ENCODE assay signal across 18 cellular contexts in genomic region chr2:129011466-129012061, GRCh38.
A peak's percentile ranks its signal among the peaks of the same experiment; 100 is the strongest.
DNase-seq lines count a peak whose midpoint lies in the region; ATAC-seq and TF ChIP-seq lines count a peak whose summit lies in the region.
"Had no signal": no experiment of that assay in that cellular context is flagged by ENCODE, and none has a peak within 500 bp of the region (broad histone marks: within the 10 kb centered on the region; RNA-seq: fewer than 3 reads in every experiment).

No MANE protein-coding gene starts in this region.

- peak; percentile 46 for ATAC-seq in stimulated activated effector memory CD8-positive, alpha-beta T cell treated with anti-CD3 and anti-CD28 coated beads, Interleukin-12 subunit alpha, Interleukin-12 subunit beta, amount 100 ng/mL, for 72 hours
- no peak for ATAC-seq in HG02973 (IDR thresholded peaks at IDR 0.05; ENCODE audit: unreplicated experiment)
- ATAC-seq: T-cell had no signal

- no peak overlapping the region for H2BK120ac ChIP-seq in H9 (ENCODE audit: low read depth, low read length, poor library complexity, severe bottlenecking)

- intact Hi-C loops in PC-9 (cut with micrococcal nuclease; ENCODE audit: unreplicated experiment), result no loop called here

- no peaks in the 10 kb centered on the region for H4K20me1 ChIP-seq in BLaER1 treated with 17β-estradiol and CSF1 and Interleukin-3, amounts not matched to agents 10 nM and 100 nM
- H4K20me1 ChIP-seq in H9 (ENCODE audit: control insufficient read depth, insufficient read depth, insufficient read length), result no peaks in the 10 kb centered on the region
- H4K20me1 ChIP-seq in PC-9 (ENCODE audit: insufficient read depth), result no peaks in the 10 kb centered on the region

- no peaks in the 10 kb centered on the region for H3F3A ChIP-seq in PC-9 (ENCODE audit: insufficient read depth, low read depth)

- H3K79me2 ChIP-seq in H9 (ENCODE audit: insufficient read depth, low read length), result no peaks in the 10 kb centered on the region
- no peaks in the 10 kb centered on the region for H3K79me2 ChIP-seq in PC-9 (ENCODE audit: low read depth)

- H3K4me1 Mint-ChIP-seq in H9, result peaks cover 0 to 3% of the 10 kb centered on the region in 2 experiments; a peak in 1 of 4 replicates
- no peaks in the 10 kb centered on the region for H3K4me1 Mint-ChIP-seq in stimulated activated effector memory CD8-positive, alpha-beta T cell treated with anti-CD3 and anti-CD28 coated beads, Interleukin-12 subunit alpha, Interleukin-12 subunit beta, amount 100 ng/mL, for 72 hours
- H3K4me1 Mint-ChIP-seq: T-cell had no signal

- no peaks in the 10 kb centered on the region for H3K9me3 Mint-ChIP-seq in H9
- H3K9me3 Mint-ChIP-seq in stimulated activated effector memory CD8-positive, alpha-beta T cell treated with anti-CD3 and anti-CD28 coated beads, Interleukin-12 subunit alpha, Interleukin-12 subunit beta, amount 100 ng/mL, for 72 hours, result peaks cover 3% of the 10 kb centered on the region
- H3K9me3 Mint-ChIP-seq: T-cell had no signal

- H3K4ac ChIP-seq in H9 (ENCODE audit: low read depth, low read length), result no peak overlapping the region

- TF ChIP-seq CTCF in H9 (conservative IDR thresholded peaks at IDR 0.05) (0 out of 3 replicates have a peak, but pooled peaks have one; percentile 15), PC-9 (conservative IDR thresholded peaks at IDR 0.05) (no peak)

- no peak overlapping the region for H3T11ph ChIP-seq in H9 (ENCODE audit: low read length)

- peaks cover 0 to 5% (median 0%) of the 10 kb centered on the region in 11 experiments; a peak in 1 of 22 replicates for H3K9me3 ChIP-seq in BLaER1 treated with 17β-estradiol and CSF1 and Interleukin-3, amounts not matched to agents 10 nM and 100 nM (replicated peaks in 1 of 11)
- H3K9me3 ChIP-seq in H9 (ENCODE audit: control insufficient read depth, low read depth, low read length) (no peaks in the 10 kb centered on the region), PC-9 (ENCODE audit: insufficient read depth, low read depth) (no peaks in the 10 kb centered on the region)
- H3K9me3 ChIP-seq: SK-N-SH had no signal

- H2AK5ac ChIP-seq in H9 (ENCODE audit: insufficient read length, low read length), result no peak overlapping the region

- peak overlapping the region in 6 of 11 experiments; percentile 10 to 83 (median 65); a peak in 10 of 22 replicates for H3K27ac ChIP-seq in BLaER1 treated with 17β-estradiol and CSF1 and Interleukin-3, amounts not matched to agents 10 nM and 100 nM
- H3K27ac ChIP-seq in H9 (ENCODE audit: insufficient read length, low read depth, low read length) (no peak overlapping the region), PC-9 (no peak overlapping the region)

- H3K36me3 ChIP-seq in BLaER1 treated with 17β-estradiol and CSF1 and Interleukin-3, amounts not matched to agents 10 nM and 100 nM, result no peaks in the 10 kb centered on the region
- no peaks in the 10 kb centered on the region for H3K36me3 ChIP-seq in PC-9 (ENCODE audit: low read depth)

- no TSS peak for BruUV-seq in PC-9 (replicated peaks; lab: Mats Ljungman, UMichigan)

- H3K9ac ChIP-seq in BLaER1 treated with 17β-estradiol and CSF1 and Interleukin-3, amounts not matched to agents 10 nM and 100 nM, result peak overlapping the region in 3 of 11 experiments; percentile 37 to 69 (median 40); a peak in 2 of 22 replicates
- H3K9ac ChIP-seq in H9 (ENCODE audit: extremely low read depth, insufficient read length, low read length), result no peak overlapping the region
- H3K9ac ChIP-seq: SK-N-SH had no signal

- no peak overlapping the region for H2BK15ac ChIP-seq in H9 (ENCODE audit: low read depth, low read length)

- peaks cover 0 to 85% (median 51%) of the 10 kb centered on the region in 10 experiments; a peak in 15 of 20 replicates for H3K4me1 ChIP-seq in BLaER1 treated with 17β-estradiol and CSF1 and Interleukin-3, amounts not matched to agents 10 nM and 100 nM
- H3K4me1 ChIP-seq in H9 (ENCODE audit: insufficient read depth, low read length), result no peaks in the 10 kb centered on the region
- H3K4me1 ChIP-seq in PC-9 (replicated peaks; ENCODE audit: insufficient read depth), result no peaks in the 10 kb centered on the region

- H4K91ac ChIP-seq in H9 (ENCODE audit: insufficient read length, low read depth, low read length), result no peak overlapping the region

- no CpG with 5 or more reads among the region's 9 CpGs for WGBS in H9 (ENCODE audit: extremely low coverage, insufficient read length, low lambda C conversion rate)

- no peaks in the 10 kb centered on the region for H3K79me1 ChIP-seq in H9 (ENCODE audit: insufficient read depth, low read depth, low read length, poor library complexity, severe bottlenecking)

- H4K5ac ChIP-seq in H9 (ENCODE audit: insufficient read length, low read depth, low read length), result no peak overlapping the region

- H3K27me3 ChIP-seq in BLaER1 treated with 17β-estradiol and CSF1 and Interleukin-3, amounts not matched to agents 10 nM and 100 nM, result no peaks in the 10 kb centered on the region
- H3K27me3 ChIP-seq in H9 (ENCODE audit: insufficient read depth, low read length) (no peaks in the 10 kb centered on the region), PC-9 (ENCODE audit: insufficient read depth, low read depth) (peaks cover 41% of the 10 kb centered on the region)

- no peak overlapping the region for H3K4me3 ChIP-seq in BLaER1 treated with 17β-estradiol and CSF1 and Interleukin-3, amounts not matched to agents 10 nM and 100 nM
- no peak overlapping the region for H3K4me3 ChIP-seq in PC-9

- no peak overlapping the region for H4K8ac ChIP-seq in H9 (replicated peaks; ENCODE audit: insufficient read length, low read depth, low read length)

- CTCF ChIA-PET in PC-9 (lab: Charles Lee), result no interaction called here

- no peaks in the 10 kb centered on the region for H3K36me3 Mint-ChIP-seq in H9 (ENCODE audit: insufficient read depth in 1 of 3, low read depth in 3 of 3)
- H3K36me3 Mint-ChIP-seq in stimulated activated effector memory CD8-positive, alpha-beta T cell treated with anti-CD3 and anti-CD28 coated beads, Interleukin-12 subunit alpha, Interleukin-12 subunit beta, amount 100 ng/mL, for 72 hours, result no peaks in the 10 kb centered on the region
- H3K36me3 Mint-ChIP-seq: T-cell had no signal

- POLR2A ChIA-PET in PC-9 (lab: Charles Lee; ENCODE audit: unreplicated experiment), result no interaction called here

- DNase-seq in H9 (no peak), RPMI8226 (peak; percentile 18), NCI-H2107 (lab: John Stamatoyannopoulos, UW) (no peak), PC-9 (no peak)
- no peak for DNase-seq in stimulated activated effector memory CD8-positive, alpha-beta T cell treated with anti-CD3 and anti-CD28 coated beads, Interleukin-12 subunit alpha, Interleukin-12 subunit beta, amount 100 ng/mL, for 72 hours (ENCODE audit: low spot score in 2 of 2)
- DNase-seq: ACHN, AML-193, DMS79 treated with DMSO at 0.1 percent for 48 hours, H7, KG1, MV-4-11, NCI-H1417 treated with DMSO at 0.1 percent for 48 hours, NCI-H187 treated with DMSO at 0.1 percent for 48 hours, NCI-H69, SK-N-SH, T-cell had no signal

- no peak overlapping the region for H3K23ac ChIP-seq in H9 (ENCODE audit: insufficient read length, low read depth, low read length)

- H3K23me2 ChIP-seq in H9 (ENCODE audit: insufficient read length, low read depth, low read length, poor library complexity, severe bottlenecking), result no peaks in the 10 kb centered on the region

- H3K4me2 ChIP-seq in BLaER1 treated with 17β-estradiol and CSF1 and Interleukin-3, amounts not matched to agents 10 nM and 100 nM, result peak overlapping the region in 9 of 11 experiments; percentile 20 to 79 (median 71); a peak in 18 of 22 replicates
- H3K4me2 ChIP-seq in H9 (ENCODE audit: insufficient read depth, insufficient read length, low read length) (no peak overlapping the region), PC-9 (no peak overlapping the region)
- H3K4me2 ChIP-seq: SK-N-SH had no signal

- no peak overlapping the region for H2BK5ac ChIP-seq in H9 (ENCODE audit: insufficient read length, low read length)

- no peak overlapping the region for H3K56ac ChIP-seq in H9 (ENCODE audit: insufficient read length, low read depth, low read length)

- no peak overlapping the region for H3K18ac ChIP-seq in H9 (ENCODE audit: insufficient read length, low read depth, low read length)

- no peaks in the 10 kb centered on the region for H3K9me2 ChIP-seq in PC-9 (ENCODE audit: insufficient read depth)
- H3K9me2 ChIP-seq: SK-N-SH had no signal

- peaks cover 4% of the 10 kb centered on the region for H3K27me3 Mint-ChIP-seq in H9 (ENCODE audit: low read depth)
- H3K27me3 Mint-ChIP-seq: T-cell had no signal

- H2AFZ ChIP-seq in H9 (ENCODE audit: low read length) (no peak overlapping the region), PC-9 (no peak overlapping the region)

- H2BK20ac ChIP-seq in H9 (ENCODE audit: low read depth, low read length, poor library complexity, severe bottlenecking), result no peak overlapping the region

- H3K4me3 Mint-ChIP-seq in H9, result no peak overlapping the region
- H3K4me3 Mint-ChIP-seq in stimulated activated effector memory CD8-positive, alpha-beta T cell treated with anti-CD3 and anti-CD28 coated beads, Interleukin-12 subunit alpha, Interleukin-12 subunit beta, amount 100 ng/mL, for 72 hours, result no peak overlapping the region
- H3K4me3 Mint-ChIP-seq: T-cell had no signal

- H2BK12ac ChIP-seq in H9 (ENCODE audit: insufficient read length, low read depth, low read length), result no peak overlapping the region

- no peak overlapping the region for H3K27ac Mint-ChIP-seq in H9
- no peak overlapping the region for H3K27ac Mint-ChIP-seq in stimulated activated effector memory CD8-positive, alpha-beta T cell treated with anti-CD3 and anti-CD28 coated beads, Interleukin-12 subunit alpha, Interleukin-12 subunit beta, amount 100 ng/mL, for 72 hours
- H3K27ac Mint-ChIP-seq: T-cell had no signal

- no peak overlapping the region for H3K14ac ChIP-seq in H9 (ENCODE audit: insufficient read depth, low read length)

Comparison
In these comparisons a context has a peak if more than half of its experiments do, and no peak if none do; other contexts are left out.
1. H3K27ac ChIP-seq: peak in BLaER1 treated with 17β-estradiol and CSF1 and Interleukin-3, amounts not matched to agents 10 nM and 100 nM (6 of 11); none in H9 (single experiment) and PC-9 (single experiment).
2. H3K4me2 ChIP-seq: peak in BLaER1 treated with 17β-estradiol and CSF1 and Interleukin-3, amounts not matched to agents 10 nM and 100 nM (9 of 11); none in H9 (single experiment) and PC-9 (single experiment).